Comparison of ENCODE assay signal across 1 cellular context in the genomic region with DNA sequence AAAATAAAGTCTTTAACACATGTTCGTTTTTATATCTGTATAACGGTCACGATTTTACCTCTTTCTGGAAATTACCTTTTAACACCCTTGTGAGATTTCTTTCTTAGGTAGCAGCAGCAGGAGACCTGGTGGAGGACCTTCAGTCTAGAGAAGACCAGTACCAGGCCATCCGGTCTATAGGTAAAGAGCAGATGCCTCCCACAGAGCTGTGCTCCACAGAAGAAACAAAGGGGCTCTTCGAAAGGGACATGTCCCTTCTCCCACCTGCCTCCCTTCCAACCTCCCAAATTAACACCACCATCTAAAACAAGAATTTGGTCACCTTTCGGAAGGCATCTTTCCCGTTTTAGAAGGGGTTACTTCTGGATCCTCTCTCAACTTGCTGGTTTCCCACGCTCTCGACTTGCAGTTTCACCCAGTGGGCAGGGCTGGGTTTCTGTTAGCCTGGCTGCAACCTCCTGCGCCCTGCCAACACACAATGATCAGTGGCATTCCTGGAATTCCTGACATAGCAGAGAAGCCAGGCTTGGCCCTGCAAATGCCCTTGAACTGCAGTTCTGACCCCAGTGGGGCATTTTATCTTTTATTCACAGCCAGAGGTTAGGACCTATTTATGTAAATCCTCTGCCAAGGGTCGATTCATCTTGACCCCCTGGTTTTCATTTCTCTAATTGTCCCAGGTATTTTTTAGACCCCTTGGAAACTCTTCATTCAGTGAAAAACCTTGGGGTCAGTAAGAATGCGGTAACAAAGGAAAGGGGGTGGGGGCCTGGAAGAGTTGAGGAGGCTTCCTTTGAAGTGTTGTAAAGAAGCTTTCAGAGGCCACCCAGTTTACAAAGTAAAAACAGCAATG.
TF ChIP-seq lines count a peak whose summit lies in the region.

No MANE protein-coding gene starts in this region.

TF ChIP-seq in HepG2, 621 proteins besides CTCF, POLR2A, EP300 and RAD21 (continued from another document and continues in another):
- TF ChIP-seq NFE2L2 (IDR thresholded peaks at IDR 0.05; ENCODE audit: low read length) (no peak), NCOA1 (CRISPR knock-in tag; IDR thresholded peaks at IDR 0.05) (no peak), ZFP1 (CRISPR knock-in tag; IDR thresholded peaks at IDR 0.05) (no peak), ZNF543 (CRISPR knock-in tag; IDR thresholded peaks at IDR 0.05) (0 out of 2 replicates have a peak, but pooled peaks have one; percentile 27), HMG20B (CRISPR knock-in tag; conservative IDR thresholded peaks at IDR 0.05) (0 out of 2 replicates have a peak, but pooled peaks have one; percentile 45), MAZ (IDR thresholded peaks at IDR 0.05; ENCODE audit: borderline replicate concordance, low read depth, low read length) (no peak), MAZ (CRISPR knock-in tag; IDR thresholded peaks at IDR 0.05; ENCODE audit: low read depth) (no peak), ARHGAP35 (CRISPR knock-in tag; IDR thresholded peaks at IDR 0.05; ENCODE audit: borderline replicate concordance) (no peak), ZNF556 (CRISPR knock-in tag; IDR thresholded peaks at IDR 0.05; ENCODE audit: borderline replicate concordance) (no peak; the same call in 1 of the 2 replicates), ATF1 (CRISPR knock-in tag; IDR thresholded peaks at IDR 0.05) (peak; percentile 46; the same call in 1 of the 2 replicates), PAF1 (CRISPR knock-in tag; IDR thresholded peaks at IDR 0.05) (no peak), ZBTB43 (CRISPR knock-in tag; conservative IDR thresholded peaks at IDR 0.05) (peak; percentile 48; the same call in 1 of the 2 replicates), ZNF781 (CRISPR knock-in tag; IDR thresholded peaks at IDR 0.05; ENCODE audit: borderline replicate concordance, not compliant biosample characterization) (no peak), GATA4 (IDR thresholded peaks at IDR 0.05; ENCODE audit: borderline replicate concordance, low read depth) (peak; percentile 64; the same call in 1 of the 2 replicates), ZNF720 (CRISPR knock-in tag; IDR thresholded peaks at IDR 0.05) (no peak), ZNF33B (CRISPR knock-in tag; IDR thresholded peaks at IDR 0.05) (no peak), ZNF432 (CRISPR knock-in tag; IDR thresholded peaks at IDR 0.05; ENCODE audit: borderline replicate concordance) (no peak), HMGXB3 (CRISPR knock-in tag; IDR thresholded peaks at IDR 0.05; ENCODE audit: borderline replicate concordance) (0 out of 2 replicates have a peak, but pooled peaks have one; percentile 35), SNAI1 (CRISPR knock-in tag; IDR thresholded peaks at IDR 0.05; ENCODE audit: borderline replicate concordance) (no peak), TFDP2 (CRISPR knock-in tag; IDR thresholded peaks at IDR 0.05) (no peak), ZNF770 (CRISPR knock-in tag; IDR thresholded peaks at IDR 0.05) (no peak), NFYC (CRISPR knock-in tag; IDR thresholded peaks at IDR 0.05) (no peak), ZFAT (CRISPR knock-in tag; conservative IDR thresholded peaks at IDR 0.05) (no peak), ZNF7 (CRISPR knock-in tag; IDR thresholded peaks at IDR 0.05) (no peak), ZNF17 (CRISPR knock-in tag; IDR thresholded peaks at IDR 0.05) (no peak), ZNF160 (CRISPR knock-in tag; IDR thresholded peaks at IDR 0.05) (no peak), ZFP90 (CRISPR knock-in tag; IDR thresholded peaks at IDR 0.05; ENCODE audit: borderline replicate concordance) (peak; percentile 60; the same call in 1 of the 2 replicates), ZSCAN9 (CRISPR knock-in tag; IDR thresholded peaks at IDR 0.05; ENCODE audit: borderline replicate concordance) (no peak), NR3C1 (CRISPR knock-in tag; IDR thresholded peaks at IDR 0.05) (no peak), ELF3 (CRISPR knock-in tag; IDR thresholded peaks at IDR 0.05) (no peak), TAF15 (IDR thresholded peaks at IDR 0.05; ENCODE audit: low read depth, low read length, poor library complexity, severe bottlenecking) (no peak), CHCHD3 (CRISPR knock-in tag; IDR thresholded peaks at IDR 0.05) (no peak), KLF13 (CRISPR knock-in tag; IDR thresholded peaks at IDR 0.05) (no peak), ZNF557 (CRISPR knock-in tag; IDR thresholded peaks at IDR 0.05) (0 out of 2 replicates have a peak, but pooled peaks have one; percentile 28), EED (CRISPR knock-in tag; IDR thresholded peaks at IDR 0.05) (no peak), ZNF207 (IDR thresholded peaks at IDR 0.05; ENCODE audit: borderline replicate concordance) (no peak), DPF2 (CRISPR knock-in tag; IDR thresholded peaks at IDR 0.05; ENCODE audit: borderline replicate concordance, low read depth) (0 out of 2 replicates have a peak, but pooled peaks have one; percentile 49), KDM1A (CRISPR knock-in tag; IDR thresholded peaks at IDR 0.05) (no peak), ZNF224 (CRISPR knock-in tag; IDR thresholded peaks at IDR 0.05) (no peak), MLX (CRISPR knock-in tag; IDR thresholded peaks at IDR 0.05) (no peak)
- TF ChIP-seq, protein P1, sequence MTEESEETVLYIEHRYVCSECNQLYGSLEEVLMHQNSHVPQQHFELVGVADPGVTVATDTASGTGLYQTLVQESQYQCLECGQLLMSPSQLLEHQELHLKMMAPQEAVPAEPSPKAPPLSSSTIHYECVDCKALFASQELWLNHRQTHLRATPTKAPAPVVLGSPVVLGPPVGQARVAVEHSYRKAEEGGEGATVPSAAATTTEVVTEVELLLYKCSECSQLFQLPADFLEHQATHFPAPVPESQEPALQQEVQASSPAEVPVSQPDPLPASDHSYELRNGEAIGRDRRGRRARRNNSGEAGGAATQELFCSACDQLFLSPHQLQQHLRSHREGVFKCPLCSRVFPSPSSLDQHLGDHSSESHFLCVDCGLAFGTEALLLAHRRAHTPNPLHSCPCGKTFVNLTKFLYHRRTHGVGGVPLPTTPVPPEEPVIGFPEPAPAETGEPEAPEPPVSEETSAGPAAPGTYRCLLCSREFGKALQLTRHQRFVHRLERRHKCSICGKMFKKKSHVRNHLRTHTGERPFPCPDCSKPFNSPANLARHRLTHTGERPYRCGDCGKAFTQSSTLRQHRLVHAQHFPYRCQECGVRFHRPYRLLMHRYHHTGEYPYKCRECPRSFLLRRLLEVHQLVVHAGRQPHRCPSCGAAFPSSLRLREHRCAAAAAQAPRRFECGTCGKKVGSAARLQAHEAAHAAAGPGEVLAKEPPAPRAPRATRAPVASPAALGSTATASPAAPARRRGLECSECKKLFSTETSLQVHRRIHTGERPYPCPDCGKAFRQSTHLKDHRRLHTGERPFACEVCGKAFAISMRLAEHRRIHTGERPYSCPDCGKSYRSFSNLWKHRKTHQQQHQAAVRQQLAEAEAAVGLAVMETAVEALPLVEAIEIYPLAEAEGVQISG (CRISPR knock-in tag; IDR thresholded peaks at IDR 0.05): peak; percentile 52
- TF ChIP-seq, protein P2, sequence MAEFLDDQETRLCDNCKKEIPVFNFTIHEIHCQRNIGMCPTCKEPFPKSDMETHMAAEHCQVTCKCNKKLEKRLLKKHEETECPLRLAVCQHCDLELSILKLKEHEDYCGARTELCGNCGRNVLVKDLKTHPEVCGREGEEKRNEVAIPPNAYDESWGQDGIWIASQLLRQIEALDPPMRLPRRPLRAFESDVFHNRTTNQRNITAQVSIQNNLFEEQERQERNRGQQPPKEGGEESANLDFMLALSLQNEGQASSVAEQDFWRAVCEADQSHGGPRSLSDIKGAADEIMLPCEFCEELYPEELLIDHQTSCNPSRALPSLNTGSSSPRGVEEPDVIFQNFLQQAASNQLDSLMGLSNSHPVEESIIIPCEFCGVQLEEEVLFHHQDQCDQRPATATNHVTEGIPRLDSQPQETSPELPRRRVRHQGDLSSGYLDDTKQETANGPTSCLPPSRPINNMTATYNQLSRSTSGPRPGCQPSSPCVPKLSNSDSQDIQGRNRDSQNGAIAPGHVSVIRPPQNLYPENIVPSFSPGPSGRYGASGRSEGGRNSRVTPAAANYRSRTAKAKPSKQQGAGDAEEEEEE (CRISPR knock-in tag; IDR thresholded peaks at IDR 0.05; ENCODE audit: borderline replicate concordance): no peak
- TF ChIP-seq, protein P3, sequence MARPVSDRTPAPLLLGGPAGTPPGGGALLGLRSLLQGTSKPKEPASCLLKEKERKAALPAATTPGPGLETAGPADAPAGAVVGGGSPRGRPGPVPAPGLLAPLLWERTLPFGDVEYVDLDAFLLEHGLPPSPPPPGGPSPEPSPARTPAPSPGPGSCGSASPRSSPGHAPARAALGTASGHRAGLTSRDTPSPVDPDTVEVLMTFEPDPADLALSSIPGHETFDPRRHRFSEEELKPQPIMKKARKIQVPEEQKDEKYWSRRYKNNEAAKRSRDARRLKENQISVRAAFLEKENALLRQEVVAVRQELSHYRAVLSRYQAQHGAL (CRISPR knock-in tag; IDR thresholded peaks at IDR 0.05; ENCODE audit: not compliant biosample characterization): no peak
- TF ChIP-seq, protein P4, sequence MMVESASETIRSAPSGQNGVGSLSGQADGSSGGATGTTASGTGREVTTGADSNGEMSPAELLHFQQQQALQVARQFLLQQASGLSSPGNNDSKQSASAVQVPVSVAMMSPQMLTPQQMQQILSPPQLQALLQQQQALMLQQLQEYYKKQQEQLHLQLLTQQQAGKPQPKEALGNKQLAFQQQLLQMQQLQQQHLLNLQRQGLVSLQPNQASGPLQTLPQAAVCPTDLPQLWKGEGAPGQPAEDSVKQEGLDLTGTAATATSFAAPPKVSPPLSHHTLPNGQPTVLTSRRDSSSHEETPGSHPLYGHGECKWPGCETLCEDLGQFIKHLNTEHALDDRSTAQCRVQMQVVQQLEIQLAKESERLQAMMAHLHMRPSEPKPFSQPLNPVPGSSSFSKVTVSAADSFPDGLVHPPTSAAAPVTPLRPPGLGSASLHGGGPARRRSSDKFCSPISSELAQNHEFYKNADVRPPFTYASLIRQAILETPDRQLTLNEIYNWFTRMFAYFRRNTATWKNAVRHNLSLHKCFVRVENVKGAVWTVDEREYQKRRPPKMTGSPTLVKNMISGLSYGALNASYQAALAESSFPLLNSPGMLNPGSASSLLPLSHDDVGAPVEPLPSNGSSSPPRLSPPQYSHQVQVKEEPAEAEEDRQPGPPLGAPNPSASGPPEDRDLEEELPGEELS (CRISPR knock-in tag; IDR thresholded peaks at IDR 0.05): peak; percentile 75
